ENCODE assay signal across 22 cellular contexts in genomic region chr1:222631611-222632208, GRCh38.
"Had no signal": no experiment of that assay in that cellular context is flagged by ENCODE, and none has a peak within 500 bp of the region (broad histone marks: within the 10 kb centered on the region; RNA-seq: fewer than 3 reads in every experiment).

No MANE protein-coding gene starts in this region.

- H3K4me1 Mint-ChIP-seq: neural progenitor cell had no signal

- H3K4me3 ChIP-seq: body of pancreas, coronary artery, gastrocnemius medialis, left lung, neural progenitor cell, ovary, psoas muscle, SK-N-MC, thoracic aorta, upper lobe of right lung had no signal

- H3K9me3 Mint-ChIP-seq: activated CD4-positive, alpha-beta T cell treated with anti-CD3 and anti-CD28 coated beads, Interleukin-2, amount 10 ng/mL, durations not matched to agents 7 days and 5 days; activated naive CD4-positive, alpha-beta T cell treated with anti-CD3 and anti-CD28 coated beads, Interleukin-2, amount 50 U/mL, for 24 hours; neural progenitor cell; stimulated activated naive B cell treated with anti-CD40 and anti-IgM and Interleukin-4, amounts not matched to agents 10 μg/mL and 1 μg/mL and 100 μg/mL, for 72 hours; T-helper 2 cell treated with Interferon-gamma antibody and Interleukin-4, amounts not matched to agents 5 μg/mL and 100 μg/mL, for 36 hours had no signal

- H2AFZ ChIP-seq: neural progenitor cell had no signal

- H3K4me3 Mint-ChIP-seq: activated CD4-positive, alpha-beta T cell treated with anti-CD3 and anti-CD28 coated beads, Interleukin-2, amount 10 ng/mL, durations not matched to agents 7 days and 5 days; activated naive CD4-positive, alpha-beta T cell treated with anti-CD3 and anti-CD28 coated beads, Interleukin-2, amount 50 U/mL, for 24 hours; neural progenitor cell; T-helper 2 cell treated with Interferon-gamma antibody and Interleukin-4, amounts not matched to agents 5 μg/mL and 100 μg/mL, for 36 hours had no signal

- H3K27me3 ChIP-seq: body of pancreas, gastrocnemius medialis, left lung, neural progenitor cell, ovary, upper lobe of right lung had no signal

- DNase-seq: activated CD4-positive, alpha-beta T cell treated with anti-CD3 and anti-CD28 coated beads, Interleukin-2, amount 10 ng/mL, durations not matched to agents 7 days and 5 days; activated CD4-positive, CD25-positive, alpha-beta regulatory T cell; activated gamma-delta T cell; amniotic stem cell; body of pancreas; central memory CD4-positive, alpha-beta T cell; erythroblast; gastrocnemius medialis; left lung; ovary; psoas muscle; right cardiac atrium; small intestine; stimulated activated CD4-positive, alpha-beta T cell treated with anti-CD3 and anti-CD28 coated beads, Interleukin-4, amount 100 ng/mL, for 24 hours; stimulated activated naive B cell treated with anti-CD40 and anti-IgM and Interleukin-4, amounts not matched to agents 10 μg/mL and 1 μg/mL and 100 μg/mL, for 72 hours; upper lobe of right lung had no signal

- H3K4me1 ChIP-seq: body of pancreas, gastrocnemius medialis, left lung, neural progenitor cell, psoas muscle, upper lobe of right lung had no signal

- H3K9ac ChIP-seq: neural progenitor cell had no signal

- H3K4me2 ChIP-seq: neural progenitor cell had no signal

- H3K36me3 ChIP-seq: ovary had no signal

- H3K9me3 ChIP-seq: body of pancreas, gastrocnemius medialis, left lung, ovary, psoas muscle, thoracic aorta, upper lobe of right lung had no signal

- H3K27me3 Mint-ChIP-seq: activated CD4-positive, alpha-beta T cell treated with anti-CD3 and anti-CD28 coated beads, Interleukin-2, amount 10 ng/mL, durations not matched to agents 7 days and 5 days; activated naive CD4-positive, alpha-beta T cell treated with anti-CD3 and anti-CD28 coated beads, Interleukin-2, amount 50 U/mL, for 24 hours; stimulated activated naive B cell treated with anti-CD40 and anti-IgM and Interleukin-4, amounts not matched to agents 10 μg/mL and 1 μg/mL and 100 μg/mL, for 72 hours had no signal

- ATAC-seq: body of pancreas; gastrocnemius medialis; left lung; psoas muscle; right cardiac atrium; stimulated activated naive B cell treated with anti-CD40 and anti-IgM and Interleukin-4, amounts not matched to agents 10 μg/mL and 1 μg/mL and 100 μg/mL, for 72 hours; upper lobe of right lung had no signal

- H3K27ac Mint-ChIP-seq: activated CD4-positive, alpha-beta T cell treated with anti-CD3 and anti-CD28 coated beads, Interleukin-2, amount 10 ng/mL, durations not matched to agents 7 days and 5 days; neural progenitor cell; stimulated activated naive B cell treated with anti-CD40 and anti-IgM and Interleukin-4, amounts not matched to agents 10 μg/mL and 1 μg/mL and 100 μg/mL, for 72 hours; T-helper 2 cell treated with Interferon-gamma antibody and Interleukin-4, amounts not matched to agents 5 μg/mL and 100 μg/mL, for 36 hours had no signal

- H3K27ac ChIP-seq: body of pancreas, coronary artery, gastrocnemius medialis, left lung, neural progenitor cell, ovary, psoas muscle, SK-N-MC, thoracic aorta, upper lobe of right lung had no signal
